ENCODE assay signal across 8 cellular contexts in the genomic region with DNA sequence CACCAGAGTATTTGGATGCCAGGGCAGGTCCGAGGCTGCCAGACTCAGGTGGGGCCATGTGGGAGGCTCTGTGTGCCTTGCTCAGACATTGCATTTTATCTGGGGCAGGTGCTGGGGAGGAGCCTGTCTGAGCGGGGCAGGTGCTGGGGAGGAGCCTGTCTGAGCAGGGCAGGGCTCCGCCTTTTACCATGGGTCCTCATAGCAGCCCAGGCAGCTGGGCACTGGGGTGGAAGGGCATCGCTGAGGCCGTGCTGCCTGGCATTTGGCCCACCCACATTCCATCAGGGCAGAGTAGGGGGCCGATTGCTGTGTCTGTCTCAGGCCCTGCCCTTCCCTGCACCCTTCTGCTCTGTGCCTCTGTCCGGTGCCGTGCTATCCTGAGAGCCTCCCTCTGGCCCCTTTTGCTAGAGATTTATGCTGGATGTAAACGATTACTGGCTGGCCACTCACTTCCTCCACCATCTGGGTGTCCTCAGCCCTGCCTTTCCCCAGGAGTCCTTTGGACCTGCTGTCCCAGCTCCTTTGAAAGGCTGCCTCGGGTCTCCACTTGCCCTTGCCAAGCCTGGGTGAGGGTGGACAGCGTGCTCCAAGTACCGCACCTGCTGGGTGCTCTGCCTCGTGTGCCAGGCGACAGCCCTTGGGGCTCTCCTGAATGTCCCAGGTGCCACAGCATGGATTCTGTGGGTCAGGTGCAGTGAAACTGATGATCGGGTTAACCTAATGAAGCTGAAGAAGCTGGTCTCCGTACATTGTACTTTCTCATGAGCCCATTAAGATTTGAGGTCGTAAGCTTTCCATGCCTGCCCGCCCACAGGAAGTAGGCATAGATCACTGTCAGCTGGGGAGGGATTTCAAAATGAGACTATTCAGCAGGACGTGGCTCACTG.
DNase-seq lines count a peak whose midpoint lies in the region; ATAC-seq and TF ChIP-seq lines count a peak whose summit lies in the region.

No MANE protein-coding gene starts in this region.

- no peak overlapping the region for H3K4me3 ChIP-seq in fibroblast of pulmonary artery (replicated peaks; ENCODE audit: low read depth, low read length)

- H3K4me1 Mint-ChIP-seq in activated T-cell treated with anti-CD3 and anti-CD28 coated beads, Interleukin-2, amount 50 U/mL, for 24 hours (ENCODE audit: low read depth) = peaks cover 42% of the 10 kb centered on the region
- peaks cover 76% of the 10 kb centered on the region for H3K4me1 Mint-ChIP-seq in stimulated activated effector memory CD8-positive, alpha-beta T cell treated with anti-CD3 and anti-CD28 coated beads, Interleukin-12 subunit alpha, Interleukin-12 subunit beta, amount 100 ng/mL, for 72 hours
- H3K4me1 Mint-ChIP-seq in activated CD8-positive, alpha-beta memory T cell treated with anti-CD3 and anti-CD28 coated beads, Interleukin-2, amount 10 ng/mL, durations not matched to agents 7 days and 5 days = peaks cover 31% of the 10 kb centered on the region

- peaks cover 13% of the 10 kb centered on the region for H3K36me3 Mint-ChIP-seq in activated T-cell treated with anti-CD3 and anti-CD28 coated beads, Interleukin-2, amount 50 U/mL, for 24 hours (ENCODE audit: low read depth)
- H3K36me3 Mint-ChIP-seq in stimulated activated effector memory CD8-positive, alpha-beta T cell treated with anti-CD3 and anti-CD28 coated beads, Interleukin-12 subunit alpha, Interleukin-12 subunit beta, amount 100 ng/mL, for 72 hours = peaks cover 12% of the 10 kb centered on the region
- H3K36me3 Mint-ChIP-seq in activated CD8-positive, alpha-beta memory T cell treated with anti-CD3 and anti-CD28 coated beads, Interleukin-2, amount 10 ng/mL, durations not matched to agents 7 days and 5 days = no peaks in the 10 kb centered on the region

- H3K27me3 Mint-ChIP-seq in activated T-cell treated with anti-CD3 and anti-CD28 coated beads, Interleukin-2, amount 50 U/mL, for 24 hours = no peaks in the 10 kb centered on the region
- no peaks in the 10 kb centered on the region for H3K27me3 Mint-ChIP-seq in activated CD8-positive, alpha-beta memory T cell treated with anti-CD3 and anti-CD28 coated beads, Interleukin-2, amount 10 ng/mL, durations not matched to agents 7 days and 5 days

- CTCF ChIA-PET in activated CD8-positive, alpha-beta memory T cell treated with anti-CD3 and anti-CD28 coated beads, Interleukin-2, amount 10 ng/mL, durations not matched to agents 7 days and 5 days (lab: Charles Lee) = no interaction called here

- peak overlapping the region; percentile 52 for H3K27ac Mint-ChIP-seq in activated T-cell treated with anti-CD3 and anti-CD28 coated beads, Interleukin-2, amount 50 U/mL, for 24 hours
- H3K27ac Mint-ChIP-seq in stimulated activated effector memory CD8-positive, alpha-beta T cell treated with anti-CD3 and anti-CD28 coated beads, Interleukin-12 subunit alpha, Interleukin-12 subunit beta, amount 100 ng/mL, for 72 hours = peak overlapping the region; percentile 83
- no peak overlapping the region for H3K27ac Mint-ChIP-seq in activated CD8-positive, alpha-beta memory T cell treated with anti-CD3 and anti-CD28 coated beads, Interleukin-2, amount 10 ng/mL, durations not matched to agents 7 days and 5 days

- H3K4me3 Mint-ChIP-seq in activated T-cell treated with anti-CD3 and anti-CD28 coated beads, Interleukin-2, amount 50 U/mL, for 24 hours = no peak overlapping the region
- no peak overlapping the region for H3K4me3 Mint-ChIP-seq in stimulated activated effector memory CD8-positive, alpha-beta T cell treated with anti-CD3 and anti-CD28 coated beads, Interleukin-12 subunit alpha, Interleukin-12 subunit beta, amount 100 ng/mL, for 72 hours
- H3K4me3 Mint-ChIP-seq in activated CD8-positive, alpha-beta memory T cell treated with anti-CD3 and anti-CD28 coated beads, Interleukin-2, amount 10 ng/mL, durations not matched to agents 7 days and 5 days = no peak overlapping the region

- TF ChIP-seq CTCF in fibroblast of pulmonary artery (IDR thresholded peaks at IDR 0.05; ENCODE audit: low read length, missing control alignments) = no peak

- peak; percentile 9 for ATAC-seq in stimulated activated effector memory CD8-positive, alpha-beta T cell treated with anti-CD3 and anti-CD28 coated beads, Interleukin-12 subunit alpha, Interleukin-12 subunit beta, amount 100 ng/mL, for 72 hours
- no peak for ATAC-seq in HG03565 (IDR thresholded peaks at IDR 0.05; ENCODE audit: unreplicated experiment)
- ATAC-seq in activated CD8-positive, alpha-beta memory T cell treated with anti-CD3 and anti-CD28 coated beads, Interleukin-2, amount 10 ng/mL, durations not matched to agents 7 days and 5 days = no peak
- no peak for ATAC-seq in HG03039 (IDR thresholded peaks at IDR 0.05; ENCODE audit: unreplicated experiment)

- no peak for DNase-seq in activated T-cell treated with anti-CD3 and anti-CD28 coated beads, Interleukin-2, amount 50 U/mL, for 24 hours
- DNase-seq in activated T-cell treated with anti-CD3 and anti-CD28 coated beads for 4 hours (no peak), NOMO-1 (lab: John Stamatoyannopoulos, UW; ENCODE audit: unreplicated experiment in 2 of 2) (peak; percentile 72 to 79), fibroblast of pulmonary artery (ENCODE audit: low read depth) (peak; percentile 39)
- no peak for DNase-seq in stimulated activated effector memory CD8-positive, alpha-beta T cell treated with anti-CD3 and anti-CD28 coated beads, Interleukin-12 subunit alpha, Interleukin-12 subunit beta, amount 100 ng/mL, for 72 hours (ENCODE audit: low spot score in 2 of 2)
- no peak for DNase-seq in activated CD8-positive, alpha-beta memory T cell treated with anti-CD3 and anti-CD28 coated beads, Interleukin-2, amount 10 ng/mL, durations not matched to agents 7 days and 5 days

- no peaks in the 10 kb centered on the region for H3K9me3 Mint-ChIP-seq in activated T-cell treated with anti-CD3 and anti-CD28 coated beads, Interleukin-2, amount 50 U/mL, for 24 hours
- H3K9me3 Mint-ChIP-seq in stimulated activated effector memory CD8-positive, alpha-beta T cell treated with anti-CD3 and anti-CD28 coated beads, Interleukin-12 subunit alpha, Interleukin-12 subunit beta, amount 100 ng/mL, for 72 hours = no peaks in the 10 kb centered on the region
- H3K9me3 Mint-ChIP-seq in activated CD8-positive, alpha-beta memory T cell treated with anti-CD3 and anti-CD28 coated beads, Interleukin-2, amount 10 ng/mL, durations not matched to agents 7 days and 5 days (ENCODE audit: low read depth) = no peaks in the 10 kb centered on the region

Comparison
In these comparisons a context has a peak if more than half of its experiments do, and no peak if none do; other contexts are left out.
1. DNase-seq: peak in NOMO-1 (2 of 2) and fibroblast of pulmonary artery (single experiment); none in activated T-cell treated with anti-CD3 and anti-CD28 coated beads, Interleukin-2, amount 50 U/mL, for 24 hours (single experiment), activated T-cell treated with anti-CD3 and anti-CD28 coated beads for 4 hours (single experiment), stimulated activated effector memory CD8-positive, alpha-beta T cell treated with anti-CD3 and anti-CD28 coated beads, Interleukin-12 subunit alpha, Interleukin-12 subunit beta, amount 100 ng/mL, for 72 hours (0 of 2) and activated CD8-positive, alpha-beta memory T cell treated with anti-CD3 and anti-CD28 coated beads, Interleukin-2, amount 10 ng/mL, durations not matched to agents 7 days and 5 days (single experiment).